18 cellular contexts compared by ENCODE assay signal in genomic region chr2:222891890-222892289, GRCh38. TPM values are rescaled to one million over a fixed set of nuclear protein-coding genes. Genes with fewer than 3 reads are reported as not detected.
DNase-seq lines count a peak whose midpoint lies in the region; ATAC-seq, FAIRE-seq and TF ChIP-seq lines count a peak whose summit lies in the region.
"Had no signal": no experiment of that assay in that cellular context is flagged by ENCODE, and none has a peak within 500 bp of the region (broad histone marks: within the 10 kb centered on the region; RNA-seq: fewer than 3 reads in every experiment).

No MANE protein-coding gene starts in this region.

- H3K4me1 ChIP-seq in ACC112 (ENCODE audit: control insufficient read depth, insufficient read depth, low read length, unreplicated experiment), result peaks cover 37% of the 10 kb centered on the region
- H3K4me1 ChIP-seq in neutrophil (ENCODE audit: control insufficient read depth in 1 of 2, insufficient read depth in 1 of 2, low read depth in 1 of 2, low read length in 1 of 2), result peaks cover 30 to 41% of the 10 kb centered on the region in 2 experiments
- H3K4me1 ChIP-seq: neural progenitor cell had no signal

- POLR2A ChIA-PET in naive thymus-derived CD8-positive, alpha-beta T cell (lab: Charles Lee), result no interaction called here

- TF ChIP-seq CTCF in neutrophil (IDR thresholded peaks at IDR 0.05), result no peak

- no peak for ATAC-seq in naive thymus-derived CD8-positive, alpha-beta T cell

- H3K27ac ChIP-seq in ACC112 (ENCODE audit: low read depth, low read length) (peak overlapping the region; percentile 89), neutrophil (peak overlapping the region; percentile 69)
- H3K27ac ChIP-seq: cardiac muscle cell, neural progenitor cell had no signal

- no peak overlapping the region for H3K4me3 Mint-ChIP-seq in naive thymus-derived CD8-positive, alpha-beta T cell
- H3K4me3 Mint-ChIP-seq: neural progenitor cell had no signal

- H3K79me2 ChIP-seq in ACC112 (ENCODE audit: control insufficient read depth, insufficient read depth, low read length, unreplicated experiment), result peaks cover 75% of the 10 kb centered on the region

- H3K9me3 ChIP-seq in neutrophil (no peaks in the 10 kb centered on the region), MG63 (no peaks in the 10 kb centered on the region)

- H3K27me3 ChIP-seq in ACC112 (ENCODE audit: insufficient read depth, low read length), result no peaks in the 10 kb centered on the region
- no peaks in the 10 kb centered on the region for H3K27me3 ChIP-seq in neutrophil
- no peaks in the 10 kb centered on the region for H3K27me3 ChIP-seq in MG63
- H3K27me3 ChIP-seq: cardiac muscle cell, neural progenitor cell had no signal

- H3K36me3 Mint-ChIP-seq in naive thymus-derived CD8-positive, alpha-beta T cell, result peaks cover 0 to 31% (median 10%) of the 10 kb centered on the region in 3 donors

- H3K4me3 ChIP-seq in ACC112 (ENCODE audit: low read depth, low read length) (peak overlapping the region; percentile 72), neutrophil (ENCODE audit: low read depth in 1 of 2, low read length in 1 of 2) (no peak overlapping the region), MG63 (no peak overlapping the region)
- H3K4me3 ChIP-seq: cardiac muscle cell, neural progenitor cell had no signal

- FAIRE-seq in endometrium (lab: Jason Lieb, UNC), result peak; percentile 57

- DNase-seq in NCI-H226, result peak; percentile 8
- DNase-seq in MG63, result no peak
- DNase-seq in SIG-M5 (lab: John Stamatoyannopoulos, UW), result no peak
- no peak for DNase-seq in Ammon's horn (ENCODE audit: low spot score)
- no peak for DNase-seq in naive thymus-derived CD8-positive, alpha-beta T cell
- DNase-seq: activated CD8-positive, alpha-beta memory T cell treated with anti-CD3 and anti-CD28 coated beads for 24 hours; activated gamma-delta T cell treated with Interleukin-2 at 50 U/mL for 16 hours; DMS 273 treated with DMSO at 0.1 percent for 48 hours; hippocampal formation; KG1; NCI-H1417 treated with DMSO at 0.1 percent for 48 hours; NCI-H2227 treated with DMSO at 0.1 percent for 48 hours; SW 1271 had no signal

- H3K9me3 Mint-ChIP-seq in naive thymus-derived CD8-positive, alpha-beta T cell, result no peaks in the 10 kb centered on the region
- H3K9me3 Mint-ChIP-seq: neural progenitor cell had no signal

- H2AFZ ChIP-seq in ACC112 (ENCODE audit: low read length, unreplicated experiment), result peak overlapping the region; percentile 10
- H2AFZ ChIP-seq: neural progenitor cell had no signal

- H3K36me3 ChIP-seq in ACC112 (ENCODE audit: insufficient read depth, low read length) (peaks cover 7% of the 10 kb centered on the region), neutrophil (no peaks in the 10 kb centered on the region), MG63 (peaks cover 11% of the 10 kb centered on the region; the same call in 1 of the 2 replicates)
- H3K36me3 ChIP-seq: cardiac muscle cell, neural progenitor cell had no signal

- no peaks in the 10 kb centered on the region for H3K27me3 Mint-ChIP-seq in naive thymus-derived CD8-positive, alpha-beta T cell

- H3K27ac Mint-ChIP-seq in naive thymus-derived CD8-positive, alpha-beta T cell, result no peak overlapping the region
- H3K27ac Mint-ChIP-seq: neural progenitor cell had no signal

- H3K4me1 Mint-ChIP-seq in naive thymus-derived CD8-positive, alpha-beta T cell, result peaks cover 31 to 51% (median 41%) of the 10 kb centered on the region in 4 donors
- H3K4me1 Mint-ChIP-seq: neural progenitor cell had no signal

RNA-seq across cellular contexts. Expression of gene ACSL3, which starts 31.1 kb away (rescaled TPM):
- total RNA-seq in MG63 (2014; rRNA removed; shearing (Covaris generic); ENCODE audit: low replicate concordance), result 96.2 and 203 TPM in 2 replicates
- 10 to 100 TPM; 37.8 to 43.1 TPM for total RNA-seq in naive thymus-derived CD8-positive, alpha-beta T cell
- 10 to 100 TPM; 27.8 to 32.5 (median 31.2) TPM for polyA plus RNA-seq in naive thymus-derived CD8-positive, alpha-beta T cell
